Comparison of ENCODE assay signal across 8 cellular contexts in the genomic region with DNA sequence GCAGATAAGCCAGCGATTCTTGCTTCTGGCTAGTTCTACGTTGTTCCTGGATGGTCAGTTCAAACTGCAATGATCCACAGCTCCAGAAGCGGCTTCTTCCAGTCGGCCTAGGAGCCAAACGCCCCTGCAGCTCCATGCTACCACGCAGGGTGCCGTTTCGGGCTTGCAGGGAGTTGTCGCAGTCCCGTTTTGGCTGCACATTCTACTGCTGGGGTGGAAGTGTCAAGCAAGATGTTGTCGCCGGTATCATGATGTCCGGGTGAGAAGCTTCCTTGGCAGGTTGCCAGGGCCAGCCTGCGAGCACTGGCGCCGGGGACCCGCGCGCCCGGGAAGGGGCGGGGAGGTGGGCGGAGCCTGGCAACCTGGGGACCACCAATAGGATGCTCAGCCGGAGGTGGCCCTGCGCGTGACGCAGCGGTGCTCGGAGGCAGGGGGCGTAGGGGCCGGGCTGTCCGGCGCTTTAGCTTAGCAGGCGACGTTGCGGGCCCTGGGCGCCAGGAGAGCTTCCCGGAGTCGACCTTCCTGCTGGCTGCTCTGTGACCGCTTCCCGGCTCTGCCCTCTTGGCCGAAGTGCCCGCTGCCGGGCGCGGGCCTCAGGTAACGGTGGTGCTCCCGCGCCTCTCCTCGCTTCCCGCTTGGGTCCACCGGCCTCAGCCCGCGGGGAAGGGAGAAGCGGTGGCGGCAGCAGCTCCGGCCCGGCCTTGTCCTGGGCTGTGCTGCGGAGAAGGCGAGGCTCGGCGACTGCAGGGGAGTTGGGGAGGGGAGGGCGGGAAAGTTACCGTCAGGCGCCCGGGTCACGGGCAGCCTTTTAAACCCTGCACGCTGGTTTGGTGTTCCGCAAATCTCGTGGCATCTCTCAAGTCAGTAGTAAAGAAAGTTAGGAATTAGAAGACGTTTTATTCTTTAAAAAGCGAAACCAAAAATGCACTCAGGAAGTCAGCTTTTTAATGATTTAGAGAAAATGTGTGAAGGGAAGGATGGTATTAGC. TPM values are rescaled to one million over a fixed set of nuclear protein-coding genes. Genes with fewer than 3 reads are reported as not detected.
DNase-seq lines count a peak whose midpoint lies in the region; TF ChIP-seq lines count a peak whose summit lies in the region.

A gene (plus strand): TSS at position 458 of the 988 bp plus-strand sequence. CDS start 8,888 bp downstream, outside the sequence.

- H3K79me2 ChIP-seq in neural progenitor cell (ENCODE audit: low read depth) = peaks cover 26% of the 10 kb centered on the region

- no peaks in the 10 kb centered on the region for H4K20me1 ChIP-seq in neural progenitor cell (ENCODE audit: low read depth)

- H3K27me3 ChIP-seq in neural progenitor cell (no peaks in the 10 kb centered on the region), subcutaneous abdominal adipose tissue (ENCODE audit: control insufficient read depth in 5 of 5, insufficient read depth in 4 of 5, low read length in 5 of 5) (no peaks in the 10 kb centered on the region)

- TF ChIP-seq CTCF in fibroblast of villous mesenchyme (IDR thresholded peaks at IDR 0.05; ENCODE audit: insufficient read depth, low read depth, low read length) = peak; percentile 10
- peak; percentile 29 for TF ChIP-seq CTCF in neural progenitor cell (IDR thresholded peaks at IDR 0.05)

- peak within 1 kb of the TSS; percentile 96 for H2AFZ ChIP-seq in neural progenitor cell (replicated peaks)

- H3K4me1 Mint-ChIP-seq in neural progenitor cell = peaks cover 18% of the 10 kb centered on the region

- peaks cover 2% of the 10 kb centered on the region for H3K36me3 Mint-ChIP-seq in neural progenitor cell

- H3K4me3 Mint-ChIP-seq in neural progenitor cell = peak within 1 kb of the TSS; percentile 89

- peak within 1 kb of the TSS; percentile 63 for H3K27ac Mint-ChIP-seq in neural progenitor cell

- H3K9ac ChIP-seq in ES-I3 (ENCODE audit: low read depth, low read length) (peak within 1 kb of the TSS; percentile 72), neural progenitor cell (peak within 1 kb of the TSS; percentile 49), subcutaneous abdominal adipose tissue (ENCODE audit: low read length in 5 of 5) (peak within 1 kb of the TSS; percentile 77 to 89 (median 83))

- DNase-seq in GOT3 (lab: John Stamatoyannopoulos, UW) (peak; percentile 69), LoVo (ENCODE audit: low spot score) (peak; percentile 92), SHP77 (lab: John Stamatoyannopoulos, UW) (peak; percentile 84 to 98), activated gamma-delta T cell (lab: John Stamatoyannopoulos, UW) (peak; percentile 89), fibroblast of villous mesenchyme (ENCODE audit: low read depth) (peak; percentile 90), neural progenitor cell (ENCODE audit: low spot score) (peak; percentile 97)

- H3K36me3 ChIP-seq in ES-I3 (ENCODE audit: insufficient read depth, low read length) (no peaks in the 10 kb centered on the region), neural progenitor cell (no peaks in the 10 kb centered on the region), subcutaneous abdominal adipose tissue (ENCODE audit: control insufficient read depth in 5 of 5, insufficient read depth in 5 of 5, low read length in 5 of 5) (no peaks in the 10 kb centered on the region)

- H3K4me3 ChIP-seq in fibroblast of villous mesenchyme (ENCODE audit: low read depth, low read length) (peak within 1 kb of the TSS; percentile 80), neural progenitor cell (peak within 1 kb of the TSS; percentile 60), subcutaneous abdominal adipose tissue (ENCODE audit: low read depth in 1 of 5, low read length in 5 of 5) (peak within 1 kb of the TSS; percentile 75 to 87 (median 81))

- peaks cover 7% of the 10 kb centered on the region for H3K27me3 Mint-ChIP-seq in neural progenitor cell (ENCODE audit: insufficient read depth, low read depth)

- H3F3A ChIP-seq in neural progenitor cell (ENCODE audit: low read depth) = peaks cover 23% of the 10 kb centered on the region

- H3K4me2 ChIP-seq in neural progenitor cell = peak within 1 kb of the TSS; percentile 81

- H3K27ac ChIP-seq in neural progenitor cell (peak within 1 kb of the TSS; percentile 70), subcutaneous abdominal adipose tissue (ENCODE audit: low read depth, low read length) (peak within 1 kb of the TSS; percentile 84)

- H3K9me3 ChIP-seq in ES-I3 (ENCODE audit: control insufficient read depth, insufficient read depth, low read length) (no peaks in the 10 kb centered on the region), neural progenitor cell (ENCODE audit: low read depth) (no peaks in the 10 kb centered on the region), subcutaneous abdominal adipose tissue (ENCODE audit: control insufficient read depth in 5 of 5, low read length in 5 of 5) (no peaks in the 10 kb centered on the region)

- H3K4me1 ChIP-seq in ES-I3 (ENCODE audit: insufficient read depth, low read length) (peaks cover 8% of the 10 kb centered on the region; the same call in 1 of the 2 replicates), neural progenitor cell (peaks cover 5% of the 10 kb centered on the region), subcutaneous abdominal adipose tissue (ENCODE audit: control insufficient read depth in 5 of 5, insufficient read depth in 5 of 5, low read length in 5 of 5) (peaks cover 3 to 38% (median 16%) of the 10 kb centered on the region in 5 donors)

- no peaks in the 10 kb centered on the region for H3K9me3 Mint-ChIP-seq in neural progenitor cell

RNA-seq across cellular contexts. Expression of the gene that starts here (rescaled TPM):
- total RNA-seq in fibroblast of villous mesenchyme (23.8 and 37.6 TPM in 2 replicates), neural progenitor cell (ENCODE audit: low replicate concordance) (9.0 and 15.3 TPM in 2 replicates)

Comparison
In these comparisons a context has a peak if more than half of its experiments do, and no peak if none do; other contexts are left out.
1. Peak in every context shown above with its lines: DNase-seq, H3K4me3 ChIP-seq and H3K27ac ChIP-seq.